In genomic region chr1:32014199-32014936, GRCh38 we compare ENCODE assay signal across 1 cellular context.
A peak's percentile ranks its signal among the peaks of the same experiment; 100 is the strongest.
TF ChIP-seq lines count a peak whose summit lies in the region.

No MANE protein-coding gene starts in this region.

TF ChIP-seq in K562, 482 proteins besides CTCF, POLR2A, EP300 and RAD21 (continued from another document and continues in another):
- TF ChIP-seq ZNF318 (IDR thresholded peaks at IDR 0.05; ENCODE audit: borderline replicate concordance in 1 of 2, low read depth in 1 of 2): no peak
- no peak for TF ChIP-seq PBX2 (CRISPR knock-in tag; IDR thresholded peaks at IDR 0.05; ENCODE audit: low read depth)
- peak; percentile 36; the same call in 1 of the 2 replicates for TF ChIP-seq PBX2 (tag; conservative IDR thresholded peaks at IDR 0.05; ENCODE audit: low read depth)
- TF ChIP-seq MEF2A (IDR thresholded peaks at IDR 0.05; ENCODE audit: control insufficient read depth, low read depth, low read length): no peak
- TF ChIP-seq USF2 (CRISPR knock-in tag; IDR thresholded peaks at IDR 0.05): no peak
- peak; percentile 43 for TF ChIP-seq VEZF1 (CRISPR knock-in tag; IDR thresholded peaks at IDR 0.05)
- TF ChIP-seq L3MBTL2 (IDR thresholded peaks at IDR 0.05): no peak
- no peak for TF ChIP-seq FIP1L1 (IDR thresholded peaks at IDR 0.05; ENCODE audit: low read depth, low read length, poor library complexity, severe bottlenecking)
- no peak for TF ChIP-seq PRMT5 (CRISPR knock-in tag; IDR thresholded peaks at IDR 0.05)
- no peak for TF ChIP-seq RBM17 (IDR thresholded peaks at IDR 0.05; ENCODE audit: borderline replicate concordance, low read depth, low read length)
- TF ChIP-seq KLF16 (IDR thresholded peaks at IDR 0.05): peak; percentile 66; the same call in 1 of the 2 replicates
- TF ChIP-seq BACH1 (tag; IDR thresholded peaks at IDR 0.05): no peak
- TF ChIP-seq MAFK (IDR thresholded peaks at IDR 0.05; ENCODE audit: low read length): no peak
- TF ChIP-seq CXXC5 (CRISPR knock-in tag; IDR thresholded peaks at IDR 0.05): peak; percentile 45; the same call in 1 of the 2 replicates
- TF ChIP-seq TAF15 (IDR thresholded peaks at IDR 0.05; ENCODE audit: low read depth, low read length): no peak
- no peak for TF ChIP-seq HOMEZ (CRISPR knock-in tag; IDR thresholded peaks at IDR 0.05)
- TF ChIP-seq FOXJ2 (tag; IDR thresholded peaks at IDR 0.05): no peak
- TF ChIP-seq STAT6 (CRISPR knock-in tag; IDR thresholded peaks at IDR 0.05): no peak
- no peak for TF ChIP-seq CCAR2 (IDR thresholded peaks at IDR 0.05; ENCODE audit: low read depth, low read length)
- peak; percentile 58; the same call in 1 of the 2 replicates for TF ChIP-seq SMARCA4 (IDR thresholded peaks at IDR 0.05)
- no peak for TF ChIP-seq CBX3 (IDR thresholded peaks at IDR 0.05; ENCODE audit: borderline replicate concordance in 1 of 2, low read length in 2 of 2)
- peak in 1 of 2 experiments; percentile 23; a peak in 1 of 4 replicates for TF ChIP-seq ETV6 (IDR thresholded peaks at IDR 0.05; ENCODE audit: borderline replicate concordance in 1 of 2, low read depth in 2 of 2, low read length in 1 of 2)
- TF ChIP-seq ETV6 (CRISPR knock-in tag; IDR thresholded peaks at IDR 0.05; ENCODE audit: borderline replicate concordance): no peak
- peak; percentile 82; the same call in 1 of the 2 replicates for TF ChIP-seq FOXK1 (CRISPR knock-in tag; IDR thresholded peaks at IDR 0.05; ENCODE audit: borderline replicate concordance)
- TF ChIP-seq TFAM (CRISPR knock-in tag; conservative IDR thresholded peaks at IDR 0.05): no peak
- TF ChIP-seq MTA1 (IDR thresholded peaks at IDR 0.05; ENCODE audit: borderline replicate concordance): 0 out of 2 replicates have a peak, but pooled peaks have one; percentile 41
- no peak for TF ChIP-seq ZNF165 (CRISPR knock-in tag; IDR thresholded peaks at IDR 0.05; ENCODE audit: borderline replicate concordance)
- TF ChIP-seq RUNX1 (IDR thresholded peaks at IDR 0.05; ENCODE audit: low read depth): 0 out of 2 replicates have a peak, but pooled peaks have one; percentile 62
- TF ChIP-seq ZNF707 (CRISPR knock-in tag; conservative IDR thresholded peaks at IDR 0.05): no peak
- no peak for TF ChIP-seq ZNF143 (CRISPR knock-in tag; IDR thresholded peaks at IDR 0.05)
- no peak for TF ChIP-seq SRSF7 (optimal IDR thresholded peaks at IDR 0.05; ENCODE audit: low read depth, low read length)
- no peak for TF ChIP-seq EHMT2 (IDR thresholded peaks at IDR 0.05)
- TF ChIP-seq E2F1 (CRISPR knock-in tag; IDR thresholded peaks at IDR 0.05): no peak
- peak; percentile 73; the same call in 1 of the 2 replicates for TF ChIP-seq NR2C2 (CRISPR knock-in tag; IDR thresholded peaks at IDR 0.05)
- TF ChIP-seq NR2C2 (tag; IDR thresholded peaks at IDR 0.05): peak; percentile 39
